Comparison of ENCODE assay signal across 20 cellular contexts in genomic region chr15:93485438-93485837, GRCh38.
DNase-seq lines count a peak whose midpoint lies in the region; TF ChIP-seq lines count a peak whose summit lies in the region.
"Had no signal": no experiment of that assay in that cellular context is flagged by ENCODE, and none has a peak within 500 bp of the region (broad histone marks: within the 10 kb centered on the region; RNA-seq: fewer than 3 reads in every experiment).

No MANE protein-coding gene starts in this region.

- WGBS in esophagus squamous epithelium, 2 donors: 86 to 96% methylated on average over 5 of the region's 5 CpGs
- WGBS in thymus: 94% methylated on average over 5 of the region's 5 CpGs
- WGBS in tibial nerve, 2 donors: 82 to 86% methylated on average over 5 of the region's 5 CpGs

- no peaks in the 10 kb centered on the region for H3K9me3 Mint-ChIP-seq in nephron
- no peaks in the 10 kb centered on the region for H3K9me3 Mint-ChIP-seq in activated CD4-positive, alpha-beta T cell treated with anti-CD3 and anti-CD28 coated beads, Interleukin-2, amount 10 ng/mL, durations not matched to agents 24 days and 14 days
- H3K9me3 Mint-ChIP-seq: IgD-negative memory B cell had no signal

- H3K9me3 ChIP-seq in esophagus squamous epithelium (no peaks in the 10 kb centered on the region), thymus (ENCODE audit: control insufficient read depth) (no peaks in the 10 kb centered on the region), tibial nerve (no peaks in the 10 kb centered on the region), BE2C (no peaks in the 10 kb centered on the region)
- H3K9me3 ChIP-seq: A549 had no signal

- intact Hi-C loops in esophagus squamous epithelium (cut with DNase I): loop anchor here (10.0 kb wide), 1 partner anchor 79 kb away; no protein-coding TSS in a partner anchor
- intact Hi-C loops in activated CD4-positive, alpha-beta T cell treated with anti-CD3 and anti-CD28 coated beads, Interleukin-2, amount 10 ng/mL, durations not matched to agents 24 days and 14 days (cut with micrococcal nuclease): no loop called here

- H3K27me3 ChIP-seq in esophagus squamous epithelium (no peaks in the 10 kb centered on the region), thymus (ENCODE audit: control insufficient read depth, insufficient read depth) (no peaks in the 10 kb centered on the region), tibial nerve (no peaks in the 10 kb centered on the region), BE2C (no peaks in the 10 kb centered on the region)

- H3K4me3 ChIP-seq in esophagus squamous epithelium: no peak overlapping the region
- no peak overlapping the region for H3K4me3 ChIP-seq in thymus (ENCODE audit: low read length)
- no peak overlapping the region for H3K4me3 ChIP-seq in tibial nerve
- no peak overlapping the region for H3K4me3 ChIP-seq in BE2C (ENCODE audit: low read depth, low read length)
- H3K4me3 ChIP-seq: A549 had no signal

- peak overlapping the region in 2 of 3 experiments; percentile 72 to 88 for H3K27ac Mint-ChIP-seq in nephron
- H3K27ac Mint-ChIP-seq in activated CD4-positive, alpha-beta T cell treated with anti-CD3 and anti-CD28 coated beads, Interleukin-2, amount 10 ng/mL, durations not matched to agents 24 days and 14 days: no peak overlapping the region
- H3K27ac Mint-ChIP-seq: IgD-negative memory B cell had no signal

- H3K36me3 ChIP-seq in esophagus squamous epithelium: no peaks in the 10 kb centered on the region
- H3K36me3 ChIP-seq in thymus (ENCODE audit: control insufficient read depth, insufficient read depth): no peaks in the 10 kb centered on the region
- H3K36me3 ChIP-seq in tibial nerve: no peaks in the 10 kb centered on the region
- H3K36me3 ChIP-seq in BE2C: no peaks in the 10 kb centered on the region

- TF ChIP-seq CTCF in VCaP (conservative IDR thresholded peaks at IDR 0.05) (no peak), esophagus squamous epithelium (IDR thresholded peaks at IDR 0.05) (no peak), nephron (IDR thresholded peaks at IDR 0.05; ENCODE audit: unreplicated experiment in 3 of 3) (no peak), tibial nerve (IDR thresholded peaks at IDR 0.05) (no peak), BE2C (IDR thresholded peaks at IDR 0.05; ENCODE audit: low read depth, low read length) (no peak)

- H3K4me1 ChIP-seq in esophagus squamous epithelium (peaks cover 13 to 76% (median 17%) of the 10 kb centered on the region in 3 donors), thymus (ENCODE audit: control insufficient read depth, insufficient read depth, low read length) (no peaks in the 10 kb centered on the region), tibial nerve (peaks cover 0 to 17% (median 0%) of the 10 kb centered on the region in 4 donors), BE2C (peaks cover 5% of the 10 kb centered on the region; the same call in 1 of the 2 replicates)
- H3K4me1 ChIP-seq: A549 had no signal

- H3K27ac ChIP-seq in VCaP: peak overlapping the region; percentile 17
- H3K27ac ChIP-seq in esophagus squamous epithelium: peak overlapping the region in 3 of 4 donors; percentile 64 to 83 (median 77)
- peak overlapping the region; percentile 48 for H3K27ac ChIP-seq in thymus (ENCODE audit: low read depth)
- H3K27ac ChIP-seq in tibial nerve: peak overlapping the region in 2 of 4 donors; percentile 36 to 73
- H3K27ac ChIP-seq: A549, HL-60 had no signal

- no peak overlapping the region for H3K4me3 Mint-ChIP-seq in nephron
- no peak overlapping the region for H3K4me3 Mint-ChIP-seq in activated CD4-positive, alpha-beta T cell treated with anti-CD3 and anti-CD28 coated beads, Interleukin-2, amount 10 ng/mL, durations not matched to agents 24 days and 14 days
- H3K4me3 Mint-ChIP-seq: IgD-negative memory B cell had no signal

- TF ChIP-seq EP300 in tibial nerve (IDR thresholded peaks at IDR 0.05): no peak

- peaks cover 43% of the 10 kb centered on the region for H3K4me1 Mint-ChIP-seq in nephron
- no peaks in the 10 kb centered on the region for H3K4me1 Mint-ChIP-seq in activated CD4-positive, alpha-beta T cell treated with anti-CD3 and anti-CD28 coated beads, Interleukin-2, amount 10 ng/mL, durations not matched to agents 24 days and 14 days
- H3K4me1 Mint-ChIP-seq: IgD-negative memory B cell had no signal

- H3K36me3 Mint-ChIP-seq in nephron (ENCODE audit: low read depth): no peaks in the 10 kb centered on the region
- no peaks in the 10 kb centered on the region for H3K36me3 Mint-ChIP-seq in activated CD4-positive, alpha-beta T cell treated with anti-CD3 and anti-CD28 coated beads, Interleukin-2, amount 10 ng/mL, durations not matched to agents 24 days and 14 days (ENCODE audit: low read depth)
- H3K36me3 Mint-ChIP-seq: IgD-negative memory B cell had no signal

- DNase-seq in esophagus squamous epithelium (lab: John Stamatoyannopoulos, UW): no peak
- DNase-seq in tibial nerve (ENCODE audit: low spot score in 2 of 2): no peak
- no peak for DNase-seq in BE2C
- no peak for DNase-seq in NCI-H510A treated with DMSO at 0.1 percent for 48 hours (lab: John Stamatoyannopoulos, UW)
- no peak for DNase-seq in activated CD4-positive, alpha-beta T cell treated with anti-CD3 and anti-CD28 coated beads, Interleukin-2, amount 10 ng/mL, durations not matched to agents 24 days and 14 days
- DNase-seq: C1 segment of cervical spinal cord, DND-41, HCEC 1CT, MV-4-11, NCI-H1436, NCI-H2029, NCI-H2171, NCI-H446, RPMI8226 had no signal

- no peak for TF ChIP-seq POLR2A in esophagus squamous epithelium (IDR thresholded peaks at IDR 0.05)
- no peak for TF ChIP-seq POLR2A in tibial nerve (IDR thresholded peaks at IDR 0.05)

- peaks cover 4% of the 10 kb centered on the region for H3K27me3 Mint-ChIP-seq in nephron (ENCODE audit: low read depth)
- H3K27me3 Mint-ChIP-seq in activated CD4-positive, alpha-beta T cell treated with anti-CD3 and anti-CD28 coated beads, Interleukin-2, amount 10 ng/mL, durations not matched to agents 24 days and 14 days: no peaks in the 10 kb centered on the region
